Comparison of ENCODE assay signal across 9 cellular contexts in genomic region chr1:154860154-154860870, GRCh38. TPM values are rescaled to one million over a fixed set of nuclear protein-coding genes. Genes with fewer than 3 reads are reported as not detected.
A peak's percentile ranks its signal among the peaks of the same experiment; 100 is the strongest.
DNase-seq lines count a peak whose midpoint lies in the region; ATAC-seq and TF ChIP-seq lines count a peak whose summit lies in the region.
"Had no signal": no experiment of that assay in that cellular context is flagged by ENCODE, and none has a peak within 500 bp of the region (broad histone marks: within the 10 kb centered on the region; RNA-seq: fewer than 3 reads in every experiment).

No MANE protein-coding gene starts in this region.

- no peak for TF ChIP-seq POLR2A in heart left ventricle (IDR thresholded peaks at IDR 0.05)

- TF ChIP-seq CTCF in heart left ventricle (IDR thresholded peaks at IDR 0.05), result no peak

- H3K27me3 Mint-ChIP-seq in naive thymus-derived CD4-positive, alpha-beta T cell, result peaks cover 0 to 20% (median 0%) of the 10 kb centered on the region in 5 donors

- H3K27me3 ChIP-seq in naive thymus-derived CD4-positive, alpha-beta T cell (ENCODE audit: control insufficient read depth in 2 of 2, insufficient read depth in 2 of 2, low read length in 2 of 2), result no peaks in the 10 kb centered on the region
- no peaks in the 10 kb centered on the region for H3K27me3 ChIP-seq in heart left ventricle

- H3K36me3 Mint-ChIP-seq in naive thymus-derived CD4-positive, alpha-beta T cell, result no peaks in the 10 kb centered on the region

- H3K27ac ChIP-seq in naive thymus-derived CD4-positive, alpha-beta T cell (ENCODE audit: low read depth, low read length), result no peak overlapping the region
- H3K27ac ChIP-seq in heart left ventricle, result peak overlapping the region in 1 of 12 donors; percentile 4

- CTCF ChIA-PET in naive thymus-derived CD4-positive, alpha-beta T cell (lab: Charles Lee), result no interaction called here

- H3K4me3 Mint-ChIP-seq in naive thymus-derived CD4-positive, alpha-beta T cell, result no peak overlapping the region

- H3K9me3 Mint-ChIP-seq in naive thymus-derived CD4-positive, alpha-beta T cell, result no peaks in the 10 kb centered on the region

- no peaks in the 10 kb centered on the region for H3K36me3 ChIP-seq in naive thymus-derived CD4-positive, alpha-beta T cell (ENCODE audit: control insufficient read depth in 2 of 3, insufficient read depth in 3 of 3, low read length in 3 of 3)
- H3K36me3 ChIP-seq in heart left ventricle, result no peaks in the 10 kb centered on the region

- intact Hi-C loops in naive thymus-derived CD4-positive, alpha-beta T cell (cut with micrococcal nuclease), result no loop called here
- intact Hi-C loops in heart left ventricle (cut with DNase I), result loop anchor here in 2 of 10 donors (5.0 kb wide), 2 partner anchors 88 to 98 kb away; no protein-coding TSS in a partner anchor

- POLR2A ChIA-PET in naive thymus-derived CD4-positive, alpha-beta T cell (lab: Charles Lee), result interaction anchor here (0.9 kb wide), 1 partner anchor 92 kb away, joined by 3 read pairs; no protein-coding TSS in a partner anchor

- peak; percentile 57 for ATAC-seq in GM18873 (IDR thresholded peaks at IDR 0.05; ENCODE audit: low FRiP score, unreplicated experiment)
- peak; percentile 55 for ATAC-seq in HG02588 (IDR thresholded peaks at IDR 0.05; ENCODE audit: unreplicated experiment)
- peak; percentile 54 for ATAC-seq in naive thymus-derived CD4-positive, alpha-beta T cell
- no peak for ATAC-seq in heart left ventricle

- peak overlapping the region in 1 of 9 donors; percentile 2 for H3K27ac Mint-ChIP-seq in naive thymus-derived CD4-positive, alpha-beta T cell

- DNase-seq in NCI-H526 treated with DMSO at 0.1 percent for 48 hours (lab: John Stamatoyannopoulos, UW), result peak; percentile 95
- no peak for DNase-seq in naive thymus-derived CD4-positive, alpha-beta T cell
- no peak for DNase-seq in AG20443 (ENCODE audit: low spot score)
- DNase-seq in iPS-NIHi11 (ENCODE audit: low spot score), result no peak
- DNase-seq in heart left ventricle, result no peak
- no peak for DNase-seq in COR-L47 (lab: John Stamatoyannopoulos, UW)

- H3K4me1 ChIP-seq in naive thymus-derived CD4-positive, alpha-beta T cell (ENCODE audit: control insufficient read depth in 2 of 2, insufficient read depth in 2 of 2, low read length in 2 of 2), result no peaks in the 10 kb centered on the region
- H3K4me1 ChIP-seq in heart left ventricle, result peaks cover 0 to 31% (median 10%) of the 10 kb centered on the region in 12 donors

- H3K4me1 Mint-ChIP-seq in naive thymus-derived CD4-positive, alpha-beta T cell, result peaks cover 0 to 10% (median 0%) of the 10 kb centered on the region in 7 donors

- WGBS in heart left ventricle, 4 donors, result 71 to 78% (median 74%) methylated on average over 12 of the region's 12 CpGs

- H3K9me3 ChIP-seq in naive thymus-derived CD4-positive, alpha-beta T cell (ENCODE audit: control insufficient read depth in 2 of 3, low read length in 3 of 3), result no peaks in the 10 kb centered on the region
- H3K9me3 ChIP-seq in heart left ventricle, result no peaks in the 10 kb centered on the region

- no peak overlapping the region for H3K4me3 ChIP-seq in naive thymus-derived CD4-positive, alpha-beta T cell (ENCODE audit: low read length)
- no peak overlapping the region for H3K4me3 ChIP-seq in heart left ventricle

RNA-seq across cellular contexts. Expression of gene KCNN3, which starts 9.8 kb away (rescaled TPM):
- total RNA-seq in naive thymus-derived CD4-positive, alpha-beta T cell, result under 1 TPM in 4 of 5 experiments, not detected in 1; 0.05 to 0.29 (median 0.15) TPM
- not detected for polyA plus RNA-seq in naive thymus-derived CD4-positive, alpha-beta T cell
- total RNA-seq in heart left ventricle, result 1 to 10 TPM; 1.0 to 4.6 (median 3.0) TPM
- polyA plus RNA-seq in heart left ventricle, result under 1 TPM; 0.42 to 0.88 TPM
- total RNA-seq: fibroblast of villous mesenchyme had no signal

Comparison
In these comparisons a context has a peak if more than half of its experiments do, and no peak if none do; other contexts are left out.
1. ATAC-seq: peak in GM18873 (single experiment), HG02588 (single experiment) and naive thymus-derived CD4-positive, alpha-beta T cell (single experiment); none in heart left ventricle (0 of 4).